ENCODE assay signal across 38 cellular contexts in the genomic region with DNA sequence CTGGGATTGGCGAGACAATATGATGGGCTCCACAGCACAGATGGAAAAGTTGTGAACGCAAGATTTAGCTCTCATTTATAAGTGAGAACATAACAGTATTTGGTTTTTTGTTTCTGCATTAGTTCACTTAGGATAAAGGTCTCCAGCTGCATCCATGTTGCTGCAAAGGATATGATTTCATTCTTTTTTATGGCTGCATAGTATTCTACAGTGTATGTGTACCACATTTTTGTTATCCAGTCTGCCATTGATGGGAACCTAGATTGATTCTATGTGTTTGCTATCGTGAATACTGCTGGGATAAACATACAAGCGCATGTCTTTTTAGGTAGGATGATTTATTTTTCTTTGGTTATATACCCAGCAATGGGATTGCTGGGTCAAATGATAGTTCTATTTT.
"Had no signal": no experiment of that assay in that cellular context is flagged by ENCODE, and none has a peak within 500 bp of the region (broad histone marks: within the 10 kb centered on the region; RNA-seq: fewer than 3 reads in every experiment).

No MANE protein-coding gene starts in this region.

- H3K27ac ChIP-seq: adrenal gland, ascending aorta, cardiac muscle cell, VCaP had no signal

- H3K9me3 ChIP-seq: adrenal gland, ascending aorta had no signal

- ATAC-seq: activated CD8-positive, alpha-beta T cell treated with anti-CD3 and anti-CD28 coated beads for 36 hours; activated naive CD4-positive, alpha-beta T cell treated with anti-CD3 and anti-CD28 coated beads, Interleukin-2, amount 50 U/mL, for 72 hours; activated T-cell treated with anti-CD3 and anti-CD28 coated beads, Interleukin-2, amount 50 U/mL, for 4 hours; activated T-cell treated with anti-CD3 and anti-CD28 coated beads, Interleukin-2, amount 50 U/mL, for 72 hours; activated T-helper 17 cell treated with anti-CD3 and anti-CD28 coated beads, Interleukin-2, amount 50 U/mL, for 72 hours had no signal

- H3K4me1 ChIP-seq: ascending aorta had no signal

- H3K4me1 Mint-ChIP-seq: activated B cell treated with CpG ODN at 0.5 μM for 24 hours; activated naive CD8-positive, alpha-beta T cell treated with anti-CD3 and anti-CD28 coated beads for 36 hours; brain had no signal

- H3K4me3 Mint-ChIP-seq: activated B cell treated with CpG ODN at 0.5 μM for 24 hours; activated CD4-positive, alpha-beta memory T cell treated with anti-CD3 and anti-CD28 coated beads for 36 hours; activated CD4-positive, alpha-beta T cell treated with anti-CD3 and anti-CD28 coated beads, Interleukin-2, amount 10 ng/mL, durations not matched to agents 24 days and 14 days; activated CD8-positive, alpha-beta T cell treated with anti-CD3 and anti-CD28 coated beads for 36 hours; activated naive CD4-positive, alpha-beta T cell treated with anti-CD3 and anti-CD28 coated beads for 36 hours; activated naive CD8-positive, alpha-beta T cell treated with anti-CD3 and anti-CD28 coated beads for 36 hours; activated T-cell treated with anti-CD3 and anti-CD28 coated beads, Interleukin-2, amount 50 U/mL, for 4 hours; activated T-cell treated with anti-CD3 and anti-CD28 coated beads, Interleukin-2, amount 50 U/mL, for 72 hours; activated T-helper 1 cell treated with anti-CD3 and anti-CD28 coated beads, Interleukin-12 subunit alpha, Interleukin-12 subunit beta, Interleukin-2, Interleukin-4 antibody, amounts not matched to agents 30 ng/mL and 10 ng/mL and 1 ng/mL, durations not matched to agents 14 hours and 24 hours and 36 hours; activated T-helper 17 cell treated with anti-CD3 and anti-CD28 coated beads, Interleukin-2, amount 50 U/mL, for 72 hours; brain; central memory CD8-positive, alpha-beta T cell; T-helper 1 cell treated with Interleukin-12 subunit alpha and Interleukin-12 subunit beta and Interleukin-4 antibody, amounts not matched to agents 30 μg/mL and 1 μg/mL, for 36 hours; T-helper 2 cell treated with Interferon-gamma antibody and Interleukin-4, amounts not matched to agents 5 μg/mL and 100 μg/mL, for 36 hours had no signal

- FAIRE-seq: bronchial epithelial cell, TTC549 had no signal

- DNase-seq: activated B cell treated with CpG ODN at 0.5 μM for 24 hours; activated CD4-positive, alpha-beta memory T cell treated with anti-CD3 and anti-CD28 coated beads for 36 hours; activated CD4-positive, alpha-beta T cell treated with anti-CD3 and anti-CD28 coated beads for 4 hours; activated CD4-positive, alpha-beta T cell treated with anti-CD3 and anti-CD28 coated beads, Interleukin-2, amount 10 ng/mL, durations not matched to agents 24 days and 14 days; activated CD4-positive, alpha-beta T cell treated with anti-CD3 and anti-CD28 coated beads, Interleukin-2, amount 50 U/mL, for 1 hour; activated CD4-positive, alpha-beta T cell treated with anti-CD3 and anti-CD28 coated beads, Interleukin-2, amount 50 U/mL, for 4 hours; activated CD4-positive, CD25-positive, alpha-beta regulatory T cell treated with anti-CD3 and anti-CD28 coated beads, Interleukin-2, amount 50 U/mL, for 72 hours; activated CD8-positive, alpha-beta memory T cell treated with anti-CD3 and anti-CD28 coated beads, Interleukin-2, amount 50 U/mL, for 4 hours; activated CD8-positive, alpha-beta T cell treated with anti-CD3 and anti-CD28 coated beads for 36 hours; activated effector memory CD4-positive, alpha-beta T cell treated with anti-CD3 and anti-CD28 coated beads, Interleukin-2, amount 50 U/mL, for 16 hours; activated gamma-delta T cell treated with Interleukin-2 at 50 U/mL for 16 hours; activated naive CD4-positive, alpha-beta T cell; activated naive CD4-positive, alpha-beta T cell treated with anti-CD3 and anti-CD28 coated beads for 36 hours; activated naive CD4-positive, alpha-beta T cell treated with anti-CD3 and anti-CD28 coated beads, Interleukin-2, amount 50 U/mL, for 16 hours; activated naive CD8-positive, alpha-beta T cell treated with anti-CD3 and anti-CD28 coated beads for 36 hours; activated T-cell treated with anti-CD3 and anti-CD28 coated beads for 4 hours; activated T-cell treated with anti-CD3 and anti-CD28 coated beads, Interleukin-2, amount 50 U/mL, for 1 hour; activated T-cell treated with anti-CD3 and anti-CD28 coated beads, Interleukin-2, amount 50 U/mL, for 4 hours; activated T-cell treated with anti-CD3 and anti-CD28 coated beads, Interleukin-2, amount 50 U/mL, for 72 hours; adrenal gland; amygdala; anterior cingulate cortex; caudate nucleus; cerebellar nuclear complex; T-helper 2 cell; T-helper 9 cell had no signal

- H3K27me3 Mint-ChIP-seq: activated B cell treated with CpG ODN at 0.5 μM for 24 hours; activated CD4-positive, alpha-beta memory T cell treated with anti-CD3 and anti-CD28 coated beads for 36 hours; activated CD4-positive, alpha-beta T cell treated with anti-CD3 and anti-CD28 coated beads, Interleukin-2, amount 10 ng/mL, durations not matched to agents 24 days and 14 days; activated CD8-positive, alpha-beta T cell treated with anti-CD3 and anti-CD28 coated beads for 36 hours; activated naive CD8-positive, alpha-beta T cell treated with anti-CD3 and anti-CD28 coated beads for 36 hours; activated T-helper 17 cell treated with anti-CD3 and anti-CD28 coated beads, Interleukin-2, amount 50 U/mL, for 72 hours; brain; central memory CD8-positive, alpha-beta T cell had no signal

- H3K9me3 Mint-ChIP-seq: activated T-helper 17 cell treated with anti-CD3 and anti-CD28 coated beads, Interleukin-2, amount 50 U/mL, for 72 hours; central memory CD8-positive, alpha-beta T cell had no signal

- H3K27ac Mint-ChIP-seq: activated B cell treated with CpG ODN at 0.5 μM for 24 hours; activated CD4-positive, alpha-beta memory T cell treated with anti-CD3 and anti-CD28 coated beads for 36 hours; activated CD4-positive, alpha-beta T cell treated with anti-CD3 and anti-CD28 coated beads, Interleukin-2, amount 10 ng/mL, durations not matched to agents 24 days and 14 days; activated CD8-positive, alpha-beta T cell treated with anti-CD3 and anti-CD28 coated beads for 36 hours; activated naive CD4-positive, alpha-beta T cell treated with anti-CD3 and anti-CD28 coated beads for 36 hours; activated naive CD4-positive, alpha-beta T cell treated with anti-CD3 and anti-CD28 coated beads, Interleukin-2, amount 50 U/mL, for 72 hours; activated naive CD8-positive, alpha-beta T cell treated with anti-CD3 and anti-CD28 coated beads for 36 hours; activated T-cell treated with anti-CD3 and anti-CD28 coated beads, Interleukin-2, amount 50 U/mL, for 72 hours; activated T-helper 1 cell treated with anti-CD3 and anti-CD28 coated beads, Interleukin-12 subunit alpha, Interleukin-12 subunit beta, Interleukin-2, Interleukin-4 antibody, amounts not matched to agents 30 ng/mL and 10 ng/mL and 1 ng/mL, durations not matched to agents 14 hours and 24 hours and 36 hours; activated T-helper 17 cell treated with anti-CD3 and anti-CD28 coated beads, Interleukin-2, amount 50 U/mL, for 72 hours; brain; T-helper 1 cell treated with Interleukin-12 subunit alpha and Interleukin-12 subunit beta and Interleukin-4 antibody, amounts not matched to agents 30 μg/mL and 1 μg/mL, for 36 hours; T-helper 2 cell treated with Interferon-gamma antibody and Interleukin-4, amounts not matched to agents 5 μg/mL and 100 μg/mL, for 36 hours had no signal

- H3K27me3 ChIP-seq: adrenal gland, ascending aorta, cardiac muscle cell had no signal

- H3K4me3 ChIP-seq: adrenal gland, ascending aorta, cardiac muscle cell had no signal
